16 cellular contexts compared by ENCODE assay signal in the genomic region with DNA sequence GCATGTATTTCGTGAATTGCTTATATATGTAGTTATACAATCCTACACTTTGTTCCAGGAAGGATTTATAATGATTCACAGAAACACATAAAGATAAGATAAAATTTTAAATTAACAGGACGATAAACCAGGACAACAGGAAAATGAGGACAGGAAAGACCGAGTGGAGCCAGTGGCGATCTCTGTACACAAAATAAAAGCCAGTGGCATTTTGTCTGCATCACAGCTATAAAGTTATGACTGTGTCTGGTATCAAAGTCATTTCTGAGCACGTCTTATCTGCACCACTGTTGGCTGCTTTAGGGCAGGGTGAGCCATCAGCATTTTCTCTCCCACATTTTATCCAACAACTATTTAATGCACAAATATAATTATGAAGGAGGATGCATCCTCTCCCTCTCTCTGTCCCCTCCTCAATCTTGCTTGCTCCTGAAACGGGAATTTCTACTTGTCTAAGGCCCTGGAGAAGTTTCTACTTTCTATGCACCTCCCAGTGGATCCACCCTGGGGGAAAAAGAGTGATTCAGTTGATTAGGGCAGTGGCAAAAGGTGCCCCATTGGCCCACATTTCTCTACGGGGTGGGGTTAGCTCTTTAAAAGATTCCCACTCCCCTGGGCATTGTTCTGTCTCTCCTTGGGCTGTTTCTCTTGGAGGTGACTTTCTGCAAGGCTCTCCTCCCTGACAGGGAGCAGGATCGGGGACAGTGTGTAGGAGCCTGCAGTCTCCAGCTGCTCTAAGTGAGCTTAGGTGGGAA.
"Had no signal": no experiment of that assay in that cellular context is flagged by ENCODE, and none has a peak within 500 bp of the region (broad histone marks: within the 10 kb centered on the region; RNA-seq: fewer than 3 reads in every experiment).

No MANE protein-coding gene starts in this region.

- H3K27me3 ChIP-seq: dorsolateral prefrontal cortex, gastroesophageal sphincter, heart left ventricle, neutrophil had no signal

- DNase-seq: activated B cell treated with CpG ODN at 0.5 μM for 24 hours; activated CD4-positive, alpha-beta memory T cell treated with anti-CD3 and anti-CD28 coated beads, Interleukin-2, amount 10 ng/mL, durations not matched to agents 7 days and 5 days; activated CD4-positive, alpha-beta T cell treated with anti-CD3 and anti-CD28 coated beads for 48 hours; activated CD8-positive, alpha-beta memory T cell treated with anti-CD3 and anti-CD28 coated beads, Interleukin-2, amount 10 ng/mL, durations not matched to agents 7 days and 5 days; activated naive CD4-positive, alpha-beta T cell treated with anti-CD3 and anti-CD28 coated beads for 36 hours; anterior cingulate cortex; central memory CD4-positive, alpha-beta T cell; dorsolateral prefrontal cortex; erythroblast; heart left ventricle; retina; stimulated activated CD4-positive, alpha-beta T cell treated with anti-CD3 and anti-CD28 coated beads, Interleukin-2, amount 100 ng/mL, for 24 hours; trophoblast cell had no signal

- H3K27ac ChIP-seq: dorsolateral prefrontal cortex, gastroesophageal sphincter, heart left ventricle, neutrophil had no signal

- ATAC-seq: activated CD8-positive, alpha-beta memory T cell treated with anti-CD3 and anti-CD28 coated beads, Interleukin-2, amount 10 ng/mL, durations not matched to agents 7 days and 5 days; gastroesophageal sphincter; heart left ventricle; natural killer cell treated with Interleukin-12 subunit alpha and Interleukin-12 subunit beta and Interleukin-15 and Interleukin-18, amount 100 ng/mL, for 72 hours had no signal

- H3K36me3 ChIP-seq: gastroesophageal sphincter, heart left ventricle, neutrophil had no signal

- H3K4me3 ChIP-seq: dorsolateral prefrontal cortex, gastroesophageal sphincter, heart left ventricle had no signal

- H3K4me1 ChIP-seq: gastroesophageal sphincter had no signal

- H3K9me3 ChIP-seq: gastroesophageal sphincter, heart left ventricle, neutrophil had no signal
